In the genomic region with DNA sequence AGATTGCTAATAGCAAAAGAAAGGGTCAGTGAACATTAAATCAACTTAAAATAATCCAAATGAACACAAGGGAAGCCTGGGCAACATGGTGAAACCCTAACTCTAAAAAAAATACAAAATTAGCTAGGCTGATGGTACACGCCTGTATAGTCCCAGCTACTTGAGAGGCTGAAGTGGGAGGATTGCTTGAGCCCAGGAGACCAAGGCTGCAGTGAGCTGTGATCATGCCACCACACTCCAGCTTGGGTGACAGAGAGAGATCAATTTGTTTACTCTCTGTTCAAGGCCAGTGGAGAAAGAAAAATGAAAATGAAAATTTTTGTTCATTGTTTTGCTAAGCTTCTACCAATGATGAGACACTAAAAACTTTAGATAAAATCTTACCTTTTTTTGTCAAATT, we compare ENCODE assay signal across 2 cellular contexts.
TF ChIP-seq lines count a peak whose summit lies in the region.

No MANE protein-coding gene starts in this region.

TF ChIP-seq in HepG2, 621 proteins besides CTCF, POLR2A, EP300 and RAD21:
- 0 out of 2 replicates have a peak, but pooled peaks have one; percentile 7 for TF ChIP-seq HNF4A (CRISPR knock-in tag; IDR thresholded peaks at IDR 0.05)
- TF ChIP-seq ZMYM2 (CRISPR knock-in tag; IDR thresholded peaks at IDR 0.05) = no peak
- no peak for TF ChIP-seq SOX6 (IDR thresholded peaks at IDR 0.05)
- peak; percentile 44; the same call in 1 of the 2 replicates for TF ChIP-seq SOX6 (CRISPR knock-in tag; IDR thresholded peaks at IDR 0.05)
- TF ChIP-seq SOX13 (IDR thresholded peaks at IDR 0.05) = no peak
- peak in 1 of 2 experiments; percentile 13; a peak in 1 of 4 replicates for TF ChIP-seq SOX13 (CRISPR knock-in tag; conservative IDR thresholded peaks at IDR 0.05 in 1 of 2, IDR thresholded peaks at IDR 0.05 in 1 of 2)
- peak; percentile 82 for TF ChIP-seq SALL1 (CRISPR knock-in tag; IDR thresholded peaks at IDR 0.05)
- TF ChIP-seq, protein P1, sequence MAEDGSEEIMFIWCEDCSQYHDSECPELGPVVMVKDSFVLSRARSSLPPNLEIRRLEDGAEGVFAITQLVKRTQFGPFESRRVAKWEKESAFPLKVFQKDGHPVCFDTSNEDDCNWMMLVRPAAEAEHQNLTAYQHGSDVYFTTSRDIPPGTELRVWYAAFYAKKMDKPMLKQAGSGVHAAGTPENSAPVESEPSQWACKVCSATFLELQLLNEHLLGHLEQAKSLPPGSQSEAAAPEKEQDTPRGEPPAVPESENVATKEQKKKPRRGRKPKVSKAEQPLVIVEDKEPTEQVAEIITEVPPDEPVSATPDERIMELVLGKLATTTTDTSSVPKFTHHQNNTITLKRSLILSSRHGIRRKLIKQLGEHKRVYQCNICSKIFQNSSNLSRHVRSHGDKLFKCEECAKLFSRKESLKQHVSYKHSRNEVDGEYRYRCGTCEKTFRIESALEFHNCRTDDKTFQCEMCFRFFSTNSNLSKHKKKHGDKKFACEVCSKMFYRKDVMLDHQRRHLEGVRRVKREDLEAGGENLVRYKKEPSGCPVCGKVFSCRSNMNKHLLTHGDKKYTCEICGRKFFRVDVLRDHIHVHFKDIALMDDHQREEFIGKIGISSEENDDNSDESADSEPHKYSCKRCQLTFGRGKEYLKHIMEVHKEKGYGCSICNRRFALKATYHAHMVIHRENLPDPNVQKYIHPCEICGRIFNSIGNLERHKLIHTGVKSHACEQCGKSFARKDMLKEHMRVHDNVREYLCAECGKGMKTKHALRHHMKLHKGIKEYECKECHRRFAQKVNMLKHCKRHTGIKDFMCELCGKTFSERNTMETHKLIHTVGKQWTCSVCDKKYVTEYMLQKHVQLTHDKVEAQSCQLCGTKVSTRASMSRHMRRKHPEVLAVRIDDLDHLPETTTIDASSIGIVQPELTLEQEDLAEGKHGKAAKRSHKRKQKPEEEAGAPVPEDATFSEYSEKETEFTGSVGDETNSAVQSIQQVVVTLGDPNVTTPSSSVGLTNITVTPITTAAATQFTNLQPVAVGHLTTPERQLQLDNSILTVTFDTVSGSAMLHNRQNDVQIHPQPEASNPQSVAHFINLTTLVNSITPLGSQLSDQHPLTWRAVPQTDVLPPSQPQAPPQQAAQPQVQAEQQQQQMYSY (CRISPR knock-in tag; IDR thresholded peaks at IDR 0.05) = no peak
- no peak for TF ChIP-seq MIXL1 (CRISPR knock-in tag; IDR thresholded peaks at IDR 0.05)
- TF ChIP-seq ZNF7 (CRISPR knock-in tag; IDR thresholded peaks at IDR 0.05) = peak; percentile 78
- 0 out of 2 replicates have a peak, but pooled peaks have one; percentile 22 for TF ChIP-seq GATAD2A (CRISPR knock-in tag; IDR thresholded peaks at IDR 0.05)
- TF ChIP-seq RBM22 (optimal IDR thresholded peaks at IDR 0.05; ENCODE audit: low read length) = no peak
- TF ChIP-seq, protein P2, sequence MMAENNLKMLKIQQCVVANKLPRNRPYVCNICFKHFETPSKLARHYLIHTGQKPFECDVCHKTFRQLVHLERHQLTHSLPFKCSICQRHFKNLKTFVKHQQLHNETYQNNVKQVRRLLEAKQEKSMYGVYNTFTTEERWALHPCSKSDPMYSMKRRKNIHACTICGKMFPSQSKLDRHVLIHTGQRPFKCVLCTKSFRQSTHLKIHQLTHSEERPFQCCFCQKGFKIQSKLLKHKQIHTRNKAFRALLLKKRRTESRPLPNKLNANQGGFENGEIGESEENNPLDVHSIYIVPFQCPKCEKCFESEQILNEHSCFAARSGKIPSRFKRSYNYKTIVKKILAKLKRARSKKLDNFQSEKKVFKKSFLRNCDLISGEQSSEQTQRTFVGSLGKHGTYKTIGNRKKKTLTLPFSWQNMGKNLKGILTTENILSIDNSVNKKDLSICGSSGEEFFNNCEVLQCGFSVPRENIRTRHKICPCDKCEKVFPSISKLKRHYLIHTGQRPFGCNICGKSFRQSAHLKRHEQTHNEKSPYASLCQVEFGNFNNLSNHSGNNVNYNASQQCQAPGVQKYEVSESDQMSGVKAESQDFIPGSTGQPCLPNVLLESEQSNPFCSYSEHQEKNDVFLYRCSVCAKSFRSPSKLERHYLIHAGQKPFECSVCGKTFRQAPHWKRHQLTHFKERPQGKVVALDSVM (CRISPR knock-in tag; IDR thresholded peaks at IDR 0.05) = peak; percentile 95
- TF ChIP-seq ZMYM3 (CRISPR knock-in tag; IDR thresholded peaks at IDR 0.05) = 0 out of 2 replicates have a peak, but pooled peaks have one; percentile 43
- TF ChIP-seq, protein P3, sequence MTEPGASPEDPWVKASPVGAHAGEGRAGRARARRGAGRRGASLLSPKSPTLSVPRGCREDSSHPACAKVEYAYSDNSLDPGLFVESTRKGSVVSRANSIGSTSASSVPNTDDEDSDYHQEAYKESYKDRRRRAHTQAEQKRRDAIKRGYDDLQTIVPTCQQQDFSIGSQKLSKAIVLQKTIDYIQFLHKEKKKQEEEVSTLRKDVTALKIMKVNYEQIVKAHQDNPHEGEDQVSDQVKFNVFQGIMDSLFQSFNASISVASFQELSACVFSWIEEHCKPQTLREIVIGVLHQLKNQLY (CRISPR knock-in tag; IDR thresholded peaks at IDR 0.05) = no peak
- no peak for TF ChIP-seq NR2F6 (IDR thresholded peaks at IDR 0.05)
- TF ChIP-seq NR2F6 (CRISPR knock-in tag; IDR thresholded peaks at IDR 0.05) = no peak
- no peak for TF ChIP-seq NPAS2 (CRISPR knock-in tag; IDR thresholded peaks at IDR 0.05; ENCODE audit: borderline replicate concordance)
- TF ChIP-seq ZSCAN30 (CRISPR knock-in tag; IDR thresholded peaks at IDR 0.05) = no peak

TF ChIP-seq in endothelial cell of umbilical vein, 7 proteins besides CTCF, POLR2A, EP300 and RAD21:
- TF ChIP-seq JUN (IDR thresholded peaks at IDR 0.05; ENCODE audit: borderline replicate concordance, insufficient read depth, insufficient read length, low read depth) (no peak), EZH2 (IDR thresholded peaks at IDR 0.05; ENCODE audit: borderline replicate concordance, low read depth, low read length, severe bottlenecking) (no peak), GATA2 (IDR thresholded peaks at IDR 0.05; ENCODE audit: insufficient read depth, insufficient read length, low read depth, low read length) (no peak), FOS (IDR thresholded peaks at IDR 0.05; ENCODE audit: borderline replicate concordance, insufficient read depth, low read length) (no peak), POLR2AphosphoS5 (IDR thresholded peaks at IDR 0.05; ENCODE audit: insufficient read depth, low read depth, low read length) (no peak), MYC (IDR thresholded peaks at IDR 0.05; ENCODE audit: low read depth, low read length) (no peak)
- TF ChIP-seq, protein P4, sequence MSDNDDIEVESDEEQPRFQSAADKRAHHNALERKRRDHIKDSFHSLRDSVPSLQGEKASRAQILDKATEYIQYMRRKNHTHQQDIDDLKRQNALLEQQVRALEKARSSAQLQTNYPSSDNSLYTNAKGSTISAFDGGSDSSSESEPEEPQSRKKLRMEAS (IDR thresholded peaks at IDR 0.05; ENCODE audit: insufficient read depth, insufficient read length) = no peak
TF ChIP-seq in endothelial cell of umbilical vein: peak in this region for 0.
